Comparison of ENCODE assay signal across 20 cellular contexts in the genomic region with DNA sequence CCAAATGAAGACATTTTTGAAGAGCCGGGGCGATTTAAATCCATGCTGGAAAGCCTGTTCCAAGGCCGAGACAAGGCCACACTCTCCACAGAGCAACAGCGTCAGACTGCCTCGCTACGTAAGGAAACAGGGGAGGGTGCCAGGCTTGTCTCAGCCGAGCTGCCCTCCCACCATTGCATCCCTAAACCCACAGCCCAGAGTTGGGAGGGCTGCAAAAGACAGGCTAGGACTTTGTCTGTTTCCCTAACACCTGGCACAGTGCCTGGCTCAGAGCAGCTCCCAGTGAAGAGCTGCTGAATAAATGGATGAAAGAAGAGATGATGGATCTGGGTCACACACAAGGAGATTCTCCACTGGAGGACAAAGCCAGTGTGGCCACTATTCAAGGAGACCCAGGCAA.
DNase-seq lines count a peak whose midpoint lies in the region; ATAC-seq lines count a peak whose summit lies in the region.
"Had no signal": no experiment of that assay in that cellular context is flagged by ENCODE, and none has a peak within 500 bp of the region (broad histone marks: within the 10 kb centered on the region; RNA-seq: fewer than 3 reads in every experiment).

No MANE protein-coding gene starts in this region.

- peaks cover 11% of the 10 kb centered on the region for H3K4me1 Mint-ChIP-seq in stimulated activated naive CD8-positive, alpha-beta T cell treated with anti-CD3 and anti-CD28 coated beads, Interleukin-15, amount 100 ng/mL, for 72 hours

- no peak for ATAC-seq in stimulated activated naive CD8-positive, alpha-beta T cell treated with anti-CD3 and anti-CD28 coated beads, Interleukin-15, amount 100 ng/mL, for 72 hours
- no peak for ATAC-seq in stimulated activated naive CD8-positive, alpha-beta T cell treated with anti-CD3 and anti-CD28 coated beads, Interleukin-15, Interleukin-2, amounts not matched to agents 100 U/mL and 50 U/mL, for 24 hours
- ATAC-seq in GM21447 (IDR thresholded peaks at IDR 0.05; ENCODE audit: unreplicated experiment), result no peak
- no peak for ATAC-seq in HG02870 (IDR thresholded peaks at IDR 0.05; ENCODE audit: unreplicated experiment)

- DNase-seq in stimulated activated naive CD8-positive, alpha-beta T cell treated with anti-CD3 and anti-CD28 coated beads, Interleukin-15, amount 100 ng/mL, for 72 hours, result no peak
- no peak for DNase-seq in stimulated activated naive CD8-positive, alpha-beta T cell treated with anti-CD3 and anti-CD28 coated beads, Interleukin-15, Interleukin-2, amounts not matched to agents 100 U/mL and 50 U/mL, for 24 hours
- DNase-seq in middle frontal gyrus (ENCODE audit: extremely low spot score, low spot score) (peak; percentile 50), DMS53 treated with DMSO at 0.1 percent for 48 hours (lab: John Stamatoyannopoulos, UW; ENCODE audit: unreplicated experiment) (no peak), T1000 (lab: John Stamatoyannopoulos, UW) (no peak)
- DNase-seq: DND-41, endodermal cell, H7, Kasumi-1, MV-4-11, NCI-H187, NCI-H526 treated with DMSO at 0.1 percent for 48 hours, RPMI8226 had no signal

- no peaks in the 10 kb centered on the region for H3K27me3 Mint-ChIP-seq in stimulated activated naive CD8-positive, alpha-beta T cell treated with anti-CD3 and anti-CD28 coated beads, Interleukin-15, amount 100 ng/mL, for 72 hours

- peak overlapping the region; percentile 22 to 82 for H3K27ac Mint-ChIP-seq in stimulated activated naive CD8-positive, alpha-beta T cell treated with anti-CD3 and anti-CD28 coated beads, Interleukin-15, amount 100 ng/mL, for 72 hours

- no peak overlapping the region for H3K4me3 Mint-ChIP-seq in stimulated activated naive CD8-positive, alpha-beta T cell treated with anti-CD3 and anti-CD28 coated beads, Interleukin-15, amount 100 ng/mL, for 72 hours
- H3K4me3 Mint-ChIP-seq: endodermal cell had no signal

- no peaks in the 10 kb centered on the region for H3K9me3 Mint-ChIP-seq in stimulated activated naive CD8-positive, alpha-beta T cell treated with anti-CD3 and anti-CD28 coated beads, Interleukin-15, amount 100 ng/mL, for 72 hours
- H3K9me3 Mint-ChIP-seq: endodermal cell had no signal

- H3K27ac ChIP-seq in cingulate gyrus (ENCODE audit: low read depth, low read length), result peak overlapping the region; percentile 92
- H3K27ac ChIP-seq: BLaER1, coronary artery, HL-60, suprapubic skin had no signal
